ENCODE assay signal across 18 cellular contexts in genomic region chr1:39990428-39990827, GRCh38. TPM values are rescaled to one million over a fixed set of nuclear protein-coding genes. Genes with fewer than 3 reads are reported as not detected.
DNase-seq lines count a peak whose midpoint lies in the region; ATAC-seq and TF ChIP-seq lines count a peak whose summit lies in the region.
"Had no signal": no experiment of that assay in that cellular context is flagged by ENCODE, and none has a peak within 500 bp of the region (broad histone marks: within the 10 kb centered on the region; RNA-seq: fewer than 3 reads in every experiment).

No MANE protein-coding gene starts in this region.

- DNase-seq in NCI-H510A treated with DMSO at 0.1 percent for 48 hours (lab: John Stamatoyannopoulos, UW), result peak; percentile 36
- DNase-seq in NCI-H510A (lab: John Stamatoyannopoulos, UW), result no peak
- no peak for DNase-seq in RWPE1 (ENCODE audit: low spot score)
- no peak for DNase-seq in epithelial cell of prostate (ENCODE audit: low read depth, low spot score)
- no peak for DNase-seq in NCI-H2107 treated with DMSO at 0.1 percent for 48 hours (lab: John Stamatoyannopoulos, UW; ENCODE audit: unreplicated experiment)
- no peak for DNase-seq in sciatic nerve (ENCODE audit: low spot score)
- DNase-seq: GOT3, HFFc6, NCI-H146, NCI-H2081 treated with DMSO at 0.1 percent for 48 hours, NCI-H2227 treated with DMSO at 0.1 percent for 48 hours, NCI-H526 treated with DMSO at 0.1 percent for 48 hours, SHP77 treated with DMSO at 0.1 percent for 48 hours had no signal

- no peak for ATAC-seq in sciatic nerve
- ATAC-seq in GM19023 (IDR thresholded peaks at IDR 0.05; ENCODE audit: unreplicated experiment), result no peak
- no peak for ATAC-seq in HG03025 (IDR thresholded peaks at IDR 0.05; ENCODE audit: low FRiP score, unreplicated experiment)
- ATAC-seq: Panc1 had no signal

- intact Hi-C loops in sciatic nerve (cut with DNase I), result no loop called here

- POLR2A ChIA-PET in RWPE1 (lab: Yijun Ruan, JAX; ENCODE audit: low non-redundant PET), result interaction anchor here (0.6 kb wide), 1 partner anchor 32 kb away, joined by 8 read pairs; no protein-coding TSS in a partner anchor

- TF ChIP-seq CTCF in RWPE1 (conservative IDR thresholded peaks at IDR 0.05; ENCODE audit: low read depth), result no peak

- CTCF ChIA-PET in RWPE1 (lab: Yijun Ruan, JAX), result no interaction called here

- H3K27ac ChIP-seq in RWPE1, result peak overlapping the region; percentile 24; the same call in 1 of the 2 replicates
- H3K27ac ChIP-seq in epithelial cell of prostate, result peak overlapping the region; percentile 94
- H3K27ac ChIP-seq: 22Rv1, BLaER1 had no signal

RNA-seq across cellular contexts. Expression of gene MFSD2A, which starts 35.5 kb away (rescaled TPM):
- total RNA-seq in sciatic nerve, result 12.3 TPM

RNA-seq across cellular contexts. Expression of gene CAP1, which starts 50.1 kb away (rescaled TPM):
- total RNA-seq in sciatic nerve, result 359 TPM
